13 cellular contexts compared by ENCODE assay signal in the genomic region with DNA sequence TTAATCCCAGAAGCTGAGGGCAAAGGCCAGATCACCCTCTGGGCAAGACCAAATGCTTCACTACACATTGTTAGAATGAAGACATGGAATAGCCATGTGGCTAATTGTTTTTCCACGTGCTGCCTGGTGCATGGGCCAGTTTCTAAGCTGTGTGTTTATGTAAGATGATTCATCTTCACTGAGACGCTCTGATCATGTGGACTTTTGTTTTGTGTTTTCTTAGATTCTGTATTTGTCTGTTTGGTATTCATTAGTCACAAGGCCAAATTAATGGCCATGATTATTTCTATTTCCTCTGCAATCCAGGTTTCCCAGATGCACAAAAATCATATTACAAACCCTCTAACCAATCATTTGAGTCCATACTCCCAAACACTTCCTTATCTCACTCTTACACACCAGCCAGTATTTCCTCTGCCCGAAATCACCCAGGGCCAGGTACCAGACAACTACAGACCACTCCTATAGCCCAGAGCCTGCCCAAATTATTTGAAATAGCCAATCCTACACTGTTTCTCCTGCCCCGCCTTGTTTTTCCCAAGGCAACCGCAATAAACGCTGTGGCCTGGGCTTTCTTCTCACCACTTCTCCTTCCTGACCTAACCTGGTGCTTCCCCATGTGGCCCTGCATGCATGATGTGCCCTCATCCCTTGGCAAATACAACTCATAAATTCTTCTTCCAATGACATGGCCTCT.
DNase-seq lines count a peak whose midpoint lies in the region; ATAC-seq and TF ChIP-seq lines count a peak whose summit lies in the region.
"Had no signal": no experiment of that assay in that cellular context is flagged by ENCODE, and none has a peak within 500 bp of the region (broad histone marks: within the 10 kb centered on the region; RNA-seq: fewer than 3 reads in every experiment).

No MANE protein-coding gene starts in this region.

- H3K4me1 ChIP-seq in PC-3 (ENCODE audit: insufficient read depth, low read length) (peaks cover 9% of the 10 kb centered on the region; the same call in 1 of the 2 replicates), esophagus squamous epithelium (peaks cover 0 to 53% (median 8%) of the 10 kb centered on the region in 3 donors), left ventricle myocardium inferior (peaks cover 15% of the 10 kb centered on the region), stomach (peaks cover 0 to 9% (median 4%) of the 10 kb centered on the region in 4 donors)
- H3K4me1 ChIP-seq: gastrocnemius medialis, transverse colon had no signal

- no peaks in the 10 kb centered on the region for H3K4me1 Mint-ChIP-seq in activated naive CD8-positive, alpha-beta T cell treated with anti-CD3 and anti-CD28 coated beads, Interleukin-2, amount 50 U/mL, for 24 hours

- peak overlapping the region; percentile 3 for H2AFZ ChIP-seq in PC-3 (ENCODE audit: low read length)

- TF ChIP-seq EP300 in stomach (IDR thresholded peaks at IDR 0.05): no peak

- intact Hi-C loops in PC-3 (cut with micrococcal nuclease) (no loop called here), esophagus squamous epithelium (cut with DNase I) (loop anchor here (10.0 kb wide), 1 partner anchor 175 kb away; no protein-coding TSS in a partner anchor), left ventricle myocardium inferior (cut with micrococcal nuclease) (no loop called here), stomach (cut with DNase I; ENCODE audit: low total_unique reads) (no loop called here)

- no peaks in the 10 kb centered on the region for H3K9me2 ChIP-seq in PC-3 (replicated peaks; ENCODE audit: low read length)

- H3K27ac Mint-ChIP-seq in activated naive CD8-positive, alpha-beta T cell treated with anti-CD3 and anti-CD28 coated beads, Interleukin-2, amount 50 U/mL, for 24 hours: no peak overlapping the region
- H3K27ac Mint-ChIP-seq: activated naive CD8-positive, alpha-beta T cell had no signal

- H3K4me3 ChIP-seq in PC-3 (ENCODE audit: low read length): no peak overlapping the region
- H3K4me3 ChIP-seq in esophagus squamous epithelium: no peak overlapping the region
- H3K4me3 ChIP-seq in left ventricle myocardium inferior: no peak overlapping the region
- no peak overlapping the region for H3K4me3 ChIP-seq in stomach
- H3K4me3 ChIP-seq: gastrocnemius medialis, transverse colon had no signal

- H3K9me3 ChIP-seq in PC-3 (ENCODE audit: low read length) (no peaks in the 10 kb centered on the region), esophagus squamous epithelium (no peaks in the 10 kb centered on the region), left ventricle myocardium inferior (replicated peaks) (no peaks in the 10 kb centered on the region), stomach (peaks cover 0 to 4% (median 0%) of the 10 kb centered on the region in 4 donors)
- H3K9me3 ChIP-seq: gastrocnemius medialis, transverse colon had no signal

- ATAC-seq in PC-3 (peak; percentile 80), GM21381 (IDR thresholded peaks at IDR 0.05; ENCODE audit: unreplicated experiment) (no peak)
- ATAC-seq in activated naive CD8-positive, alpha-beta T cell treated with anti-CD3 and anti-CD28 coated beads, Interleukin-2, amount 50 U/mL, for 24 hours: no peak
- ATAC-seq: activated CD4-positive, CD25-positive, alpha-beta regulatory T cell treated with anti-CD3 and anti-CD28 coated beads, Interleukin-2, amount 50 U/mL, for 24 hours; gastrocnemius medialis had no signal

- TF ChIP-seq POLR2A in esophagus squamous epithelium (IDR thresholded peaks at IDR 0.05) (no peak), stomach (IDR thresholded peaks at IDR 0.05) (no peak)

- no peaks in the 10 kb centered on the region for H3F3A ChIP-seq in PC-3 (ENCODE audit: low read length, unreplicated experiment)

- H3K27me3 ChIP-seq in PC-3 (ENCODE audit: low read length): no peaks in the 10 kb centered on the region
- H3K27me3 ChIP-seq in esophagus squamous epithelium: no peaks in the 10 kb centered on the region
- no peaks in the 10 kb centered on the region for H3K27me3 ChIP-seq in left ventricle myocardium inferior (ENCODE audit: low read depth)
- H3K27me3 ChIP-seq in stomach: no peaks in the 10 kb centered on the region
- H3K27me3 ChIP-seq: gastrocnemius medialis, transverse colon had no signal

- no peaks in the 10 kb centered on the region for H3K36me3 Mint-ChIP-seq in activated naive CD8-positive, alpha-beta T cell treated with anti-CD3 and anti-CD28 coated beads, Interleukin-2, amount 50 U/mL, for 24 hours (ENCODE audit: low read depth)

- DNase-seq in GDM1 (lab: John Stamatoyannopoulos, UW) (peak; percentile 81), PC-3 (peak; percentile 42), esophagus squamous epithelium (lab: John Stamatoyannopoulos, UW) (no peak), pulmonary artery endothelial cell (ENCODE audit: low read depth, low spot score) (peak; percentile 88), left ventricle myocardium inferior (no peak), stomach (no peak)
- DNase-seq in activated naive CD8-positive, alpha-beta T cell treated with anti-CD3 and anti-CD28 coated beads, Interleukin-2, amount 50 U/mL, for 24 hours: no peak
- DNase-seq: gastrocnemius medialis; stimulated activated CD4-positive, alpha-beta T cell treated with anti-CD3 and anti-CD28 coated beads, Interleukin-4, amount 100 ng/mL, for 4 hours; transverse colon had no signal

- peaks cover 11% of the 10 kb centered on the region for H3K27me3 Mint-ChIP-seq in activated naive CD8-positive, alpha-beta T cell treated with anti-CD3 and anti-CD28 coated beads, Interleukin-2, amount 50 U/mL, for 24 hours

- no peak overlapping the region for H3K4me2 ChIP-seq in PC-3 (ENCODE audit: low read length)

- H3K36me3 ChIP-seq in PC-3 (ENCODE audit: low read depth, low read length) (no peaks in the 10 kb centered on the region), esophagus squamous epithelium (no peaks in the 10 kb centered on the region), left ventricle myocardium inferior (no peaks in the 10 kb centered on the region), stomach (no peaks in the 10 kb centered on the region)
- H3K36me3 ChIP-seq: gastrocnemius medialis, transverse colon had no signal

- CTCF ChIA-PET in PC-3 (lab: Charles Lee): no interaction called here

- no peak overlapping the region for H3K4me3 Mint-ChIP-seq in activated naive CD8-positive, alpha-beta T cell treated with anti-CD3 and anti-CD28 coated beads, Interleukin-2, amount 50 U/mL, for 24 hours
- H3K4me3 Mint-ChIP-seq: activated naive CD8-positive, alpha-beta T cell had no signal

- peaks cover 16% of the 10 kb centered on the region for H3K9me3 Mint-ChIP-seq in activated naive CD8-positive, alpha-beta T cell treated with anti-CD3 and anti-CD28 coated beads, Interleukin-2, amount 50 U/mL, for 24 hours

- 24 to 40% methylated on average over 6 of the region's 6 CpGs for WGBS in esophagus squamous epithelium, 2 donors
- WGBS in stomach, 5 donors: 65 to 77% (median 76%) methylated on average over 6 of the region's 6 CpGs

- H3K79me2 ChIP-seq in PC-3 (ENCODE audit: low read length): no peaks in the 10 kb centered on the region

- H3K9ac ChIP-seq in PC-3 (ENCODE audit: low read length): no peak overlapping the region

- TF ChIP-seq CTCF in PC-3 (conservative IDR thresholded peaks at IDR 0.05; ENCODE audit: low read depth, low read length): no peak
- no peak for TF ChIP-seq CTCF in esophagus squamous epithelium (IDR thresholded peaks at IDR 0.05)
- no peak for TF ChIP-seq CTCF in left ventricle myocardium inferior (IDR thresholded peaks at IDR 0.05; ENCODE audit: borderline replicate concordance)
- TF ChIP-seq CTCF in stomach (IDR thresholded peaks at IDR 0.05): no peak

- BruUV-seq in PC-3 (replicated peaks; lab: Mats Ljungman, UMichigan): no TSS peak

- H3K27ac ChIP-seq in PC-3 (ENCODE audit: low read length) (peak overlapping the region; percentile 39), esophagus squamous epithelium (peak overlapping the region; percentile 69 to 78 (median 77)), left ventricle myocardium inferior (replicated peaks) (no peak overlapping the region), stomach (no peak overlapping the region)
- H3K27ac ChIP-seq: gastrocnemius medialis had no signal

- no peaks in the 10 kb centered on the region for H4K20me1 ChIP-seq in PC-3 (ENCODE audit: low read length)

- POLR2A ChIA-PET in PC-3 (lab: Charles Lee; ENCODE audit: unreplicated experiment): interaction anchor here (0.6 kb wide), 1 partner anchor 70 kb away, joined by 3 read pairs; no protein-coding TSS in a partner anchor

Comparison
In these comparisons a context has a peak if more than half of its experiments do, and no peak if none do; other contexts are left out.
1. DNase-seq: peak in GDM1 (single experiment), PC-3 (single experiment) and pulmonary artery endothelial cell (single experiment); none in esophagus squamous epithelium (single experiment), activated naive CD8-positive, alpha-beta T cell treated with anti-CD3 and anti-CD28 coated beads, Interleukin-2, amount 50 U/mL, for 24 hours (single experiment), left ventricle myocardium inferior (single experiment) and stomach (single experiment).
2. H3K27ac ChIP-seq: peak in PC-3 (single experiment) and esophagus squamous epithelium (4 of 4); none in left ventricle myocardium inferior (single experiment) and stomach (0 of 5).